Comparison of ENCODE assay signal across 8 cellular contexts in genomic region chr17:76997981-76998531, GRCh38.
DNase-seq lines count a peak whose midpoint lies in the region; ATAC-seq, FAIRE-seq and TF ChIP-seq lines count a peak whose summit lies in the region.

No MANE protein-coding gene starts in this region.

- H4K5ac ChIP-seq in H9 (ENCODE audit: insufficient read length, low read depth, low read length) = no peak overlapping the region

- H3K9ac ChIP-seq in H9 (ENCODE audit: extremely low read depth, insufficient read length, low read length) = no peak overlapping the region

- no peaks in the 10 kb centered on the region for H3K9me3 Mint-ChIP-seq in activated CD4-positive, alpha-beta memory T cell treated with anti-CD3 and anti-CD28 coated beads, Interleukin-2, amount 10 ng/mL, durations not matched to agents 7 days and 5 days
- H3K9me3 Mint-ChIP-seq in natural killer cell treated with Interleukin-12 subunit alpha and Interleukin-12 subunit beta and Interleukin-15 and Interleukin-18, amount 100 ng/mL, for 72 hours = no peaks in the 10 kb centered on the region
- no peaks in the 10 kb centered on the region; a peak in 1 of 5 replicates for H3K9me3 Mint-ChIP-seq in H9

- peak; percentile 40 for FAIRE-seq in GM12892 (lab: Jason Lieb, UNC)

- H3K27me3 ChIP-seq in H9 (ENCODE audit: insufficient read depth, low read length) = no peaks in the 10 kb centered on the region

- CTCF ChIA-PET in activated CD4-positive, alpha-beta memory T cell treated with anti-CD3 and anti-CD28 coated beads, Interleukin-2, amount 10 ng/mL, durations not matched to agents 7 days and 5 days (lab: Charles Lee) = interaction anchor here (1.4 kb wide), 1 partner anchor 58 kb away, joined by 6 read pairs; no protein-coding TSS in a partner anchor

- H3K56ac ChIP-seq in H9 (ENCODE audit: insufficient read length, low read depth, low read length) = no peak overlapping the region

- no peak for TF ChIP-seq CTCF in H9 (conservative IDR thresholded peaks at IDR 0.05)

- WGBS in H9 (ENCODE audit: extremely low coverage, insufficient read length, low lambda C conversion rate) = no CpG with 5 or more reads among the region's 16 CpGs

- H4K20me1 ChIP-seq in H9 (ENCODE audit: control insufficient read depth, insufficient read depth, insufficient read length) = no peaks in the 10 kb centered on the region

- H3K4me1 Mint-ChIP-seq in activated CD4-positive, alpha-beta memory T cell treated with anti-CD3 and anti-CD28 coated beads, Interleukin-2, amount 10 ng/mL, durations not matched to agents 7 days and 5 days = peaks cover 39% of the 10 kb centered on the region
- H3K4me1 Mint-ChIP-seq in natural killer cell treated with Interleukin-12 subunit alpha and Interleukin-12 subunit beta and Interleukin-15 and Interleukin-18, amount 100 ng/mL, for 72 hours (ENCODE audit: low read depth in 2 of 2) = peaks cover 20 to 28% of the 10 kb centered on the region in 2 donors
- peaks cover 45 to 63% of the 10 kb centered on the region in 2 experiments for H3K4me1 Mint-ChIP-seq in H9

- no peaks in the 10 kb centered on the region for H3K36me3 Mint-ChIP-seq in activated CD4-positive, alpha-beta memory T cell treated with anti-CD3 and anti-CD28 coated beads, Interleukin-2, amount 10 ng/mL, durations not matched to agents 7 days and 5 days (ENCODE audit: low read depth)
- no peaks in the 10 kb centered on the region for H3K36me3 Mint-ChIP-seq in natural killer cell treated with Interleukin-12 subunit alpha and Interleukin-12 subunit beta and Interleukin-15 and Interleukin-18, amount 100 ng/mL, for 72 hours
- no peaks in the 10 kb centered on the region for H3K36me3 Mint-ChIP-seq in H9 (ENCODE audit: insufficient read depth in 1 of 3, low read depth in 3 of 3)

- H3K23me2 ChIP-seq in H9 (ENCODE audit: insufficient read length, low read depth, low read length, poor library complexity, severe bottlenecking) = no peaks in the 10 kb centered on the region

- no peak overlapping the region for H2BK15ac ChIP-seq in H9 (ENCODE audit: low read depth, low read length)

- H3K4me3 Mint-ChIP-seq in activated CD4-positive, alpha-beta memory T cell treated with anti-CD3 and anti-CD28 coated beads, Interleukin-2, amount 10 ng/mL, durations not matched to agents 7 days and 5 days = peak overlapping the region; percentile 46
- peak overlapping the region; percentile 64 for H3K4me3 Mint-ChIP-seq in natural killer cell treated with Interleukin-12 subunit alpha and Interleukin-12 subunit beta and Interleukin-15 and Interleukin-18, amount 100 ng/mL, for 72 hours
- H3K4me3 Mint-ChIP-seq in H9 = no peak overlapping the region

- H2AK5ac ChIP-seq in H9 (ENCODE audit: insufficient read length, low read length) = no peak overlapping the region

- H3K79me1 ChIP-seq in H9 (ENCODE audit: insufficient read depth, low read depth, low read length, poor library complexity, severe bottlenecking) = no peaks in the 10 kb centered on the region

- DNase-seq in GM12892 (ENCODE audit: insufficient read length) (no peak), G401 (ENCODE audit: low spot score) (no peak), globus pallidus (ENCODE audit: low spot score) (no peak), H9 (no peak), amniotic stem cell (lab: John Stamatoyannopoulos, UW) (no peak)
- DNase-seq in activated CD4-positive, alpha-beta memory T cell treated with anti-CD3 and anti-CD28 coated beads, Interleukin-2, amount 10 ng/mL, durations not matched to agents 7 days and 5 days = peak; percentile 76
- peak; percentile 76 for DNase-seq in natural killer cell treated with Interleukin-12 subunit alpha and Interleukin-12 subunit beta and Interleukin-15 and Interleukin-18, amount 100 ng/mL, for 72 hours (ENCODE audit: low spot score)

- H3K27ac Mint-ChIP-seq in activated CD4-positive, alpha-beta memory T cell treated with anti-CD3 and anti-CD28 coated beads, Interleukin-2, amount 10 ng/mL, durations not matched to agents 7 days and 5 days = peak overlapping the region; percentile 88
- H3K27ac Mint-ChIP-seq in natural killer cell treated with Interleukin-12 subunit alpha and Interleukin-12 subunit beta and Interleukin-15 and Interleukin-18, amount 100 ng/mL, for 72 hours = peak overlapping the region; percentile 63 to 88
- H3K27ac Mint-ChIP-seq in H9 = peak overlapping the region in 1 of 3 experiments; percentile 8; a peak in 2 of 7 replicates

- no peak overlapping the region for H3K23ac ChIP-seq in H9 (ENCODE audit: insufficient read length, low read depth, low read length)

- H2BK12ac ChIP-seq in H9 (ENCODE audit: insufficient read length, low read depth, low read length) = no peak overlapping the region

- H3K4me2 ChIP-seq in H9 (ENCODE audit: insufficient read depth, insufficient read length, low read length) = no peak overlapping the region

- POLR2A ChIA-PET in activated CD4-positive, alpha-beta memory T cell treated with anti-CD3 and anti-CD28 coated beads, Interleukin-2, amount 10 ng/mL, durations not matched to agents 7 days and 5 days (lab: Charles Lee) = interaction anchor here (1.1 to 1.3 kb wide), 4 partner anchors 19 to 245 kb away, joined by 3 to 4 read pairs (median 4); no protein-coding TSS in a partner anchor

- H3T11ph ChIP-seq in H9 (ENCODE audit: low read length) = no peak overlapping the region

- peak; percentile 78 for ATAC-seq in HG03378 (IDR thresholded peaks at IDR 0.05; ENCODE audit: unreplicated experiment)
- ATAC-seq in natural killer cell treated with Interleukin-12 subunit alpha and Interleukin-12 subunit beta and Interleukin-15 and Interleukin-18, amount 100 ng/mL, for 72 hours = peak; percentile 94

- no peak overlapping the region for H2BK5ac ChIP-seq in H9 (ENCODE audit: insufficient read length, low read length)

- no peak overlapping the region for H2AFZ ChIP-seq in H9 (ENCODE audit: low read length)

- in situ Hi-C loops in G401 (cut with HindIII; ENCODE audit: low sequenced_read_pairs) = no loop called here

- H3K4me1 ChIP-seq in H9 (ENCODE audit: insufficient read depth, low read length) = peaks cover 11% of the 10 kb centered on the region; the same call in 1 of the 2 replicates

- no peak overlapping the region for H4K91ac ChIP-seq in H9 (ENCODE audit: insufficient read length, low read depth, low read length)

- H3K27me3 Mint-ChIP-seq in activated CD4-positive, alpha-beta memory T cell treated with anti-CD3 and anti-CD28 coated beads, Interleukin-2, amount 10 ng/mL, durations not matched to agents 7 days and 5 days = no peaks in the 10 kb centered on the region
- no peaks in the 10 kb centered on the region for H3K27me3 Mint-ChIP-seq in natural killer cell treated with Interleukin-12 subunit alpha and Interleukin-12 subunit beta and Interleukin-15 and Interleukin-18, amount 100 ng/mL, for 72 hours
- peaks cover 4% of the 10 kb centered on the region for H3K27me3 Mint-ChIP-seq in H9 (ENCODE audit: low read depth)

- no peak overlapping the region for H2BK120ac ChIP-seq in H9 (ENCODE audit: low read depth, low read length, poor library complexity, severe bottlenecking)

- no peak overlapping the region for H4K8ac ChIP-seq in H9 (replicated peaks; ENCODE audit: insufficient read length, low read depth, low read length)

- no peak overlapping the region for H3K4ac ChIP-seq in H9 (ENCODE audit: low read depth, low read length)

- no peak overlapping the region for H3K14ac ChIP-seq in H9 (ENCODE audit: insufficient read depth, low read length)

- no peak overlapping the region for H3K27ac ChIP-seq in H9 (ENCODE audit: insufficient read length, low read depth, low read length)

- TF ChIP-seq POLR2A in GM12892 (IDR thresholded peaks at IDR 0.05; ENCODE audit: low read depth, low read length) = no peak

- no peaks in the 10 kb centered on the region for H3K79me2 ChIP-seq in H9 (ENCODE audit: insufficient read depth, low read length)

- H2BK20ac ChIP-seq in H9 (ENCODE audit: low read depth, low read length, poor library complexity, severe bottlenecking) = no peak overlapping the region

- H3K9me3 ChIP-seq in H9 (ENCODE audit: control insufficient read depth, low read depth, low read length) = no peaks in the 10 kb centered on the region

- no peak overlapping the region for H3K18ac ChIP-seq in H9 (ENCODE audit: insufficient read length, low read depth, low read length)

Comparison
In these comparisons a context has a peak if more than half of its experiments do, and no peak if none do; other contexts are left out.
1. DNase-seq: peak in activated CD4-positive, alpha-beta memory T cell treated with anti-CD3 and anti-CD28 coated beads, Interleukin-2, amount 10 ng/mL, durations not matched to agents 7 days and 5 days (single experiment) and natural killer cell treated with Interleukin-12 subunit alpha and Interleukin-12 subunit beta and Interleukin-15 and Interleukin-18, amount 100 ng/mL, for 72 hours (single experiment); none in GM12892 (single experiment), G401 (single experiment), globus pallidus (single experiment), H9 (single experiment) and amniotic stem cell (single experiment).
2. H3K4me3 Mint-ChIP-seq: peak in activated CD4-positive, alpha-beta memory T cell treated with anti-CD3 and anti-CD28 coated beads, Interleukin-2, amount 10 ng/mL, durations not matched to agents 7 days and 5 days (single experiment) and natural killer cell treated with Interleukin-12 subunit alpha and Interleukin-12 subunit beta and Interleukin-15 and Interleukin-18, amount 100 ng/mL, for 72 hours (single experiment); none in H9 (0 of 2).